ENCODE assay signal across 1 cellular context in genomic region chr16:88631920-88632586, GRCh38.
TF ChIP-seq lines count a peak whose summit lies in the region.

No MANE protein-coding gene starts in this region.

TF ChIP-seq in WTC11, 78 proteins besides CTCF, POLR2A, EP300 and RAD21 (continued from another document):
- no peak for TF ChIP-seq NR1H2 (CRISPR knock-in tag; IDR thresholded peaks at IDR 0.05)
- TF ChIP-seq ATF6 (CRISPR knock-in tag; IDR thresholded peaks at IDR 0.05): no peak
- TF ChIP-seq E2F1 (CRISPR knock-in tag; IDR thresholded peaks at IDR 0.05): no peak
- TF ChIP-seq ZNF512 (CRISPR knock-in tag; IDR thresholded peaks at IDR 0.05; ENCODE audit: borderline replicate concordance): no peak
- no peak for TF ChIP-seq IRF1 (CRISPR knock-in tag; IDR thresholded peaks at IDR 0.05)
- no peak for TF ChIP-seq KAT7 (CRISPR knock-in tag; IDR thresholded peaks at IDR 0.05; ENCODE audit: borderline replicate concordance)
- no peak for TF ChIP-seq RORB (CRISPR knock-in tag; IDR thresholded peaks at IDR 0.05)
- no peak for TF ChIP-seq CBFB (CRISPR knock-in tag; IDR thresholded peaks at IDR 0.05; ENCODE audit: low read depth)
- TF ChIP-seq HMGA2 (CRISPR knock-in tag; IDR thresholded peaks at IDR 0.05): no peak
- TF ChIP-seq ZNF263 (CRISPR knock-in tag; IDR thresholded peaks at IDR 0.05; ENCODE audit: low read depth): no peak
- no peak for TF ChIP-seq ZSCAN18 (CRISPR knock-in tag; IDR thresholded peaks at IDR 0.05)
